Comparison of ENCODE assay signal across 12 cellular contexts in the genomic region with DNA sequence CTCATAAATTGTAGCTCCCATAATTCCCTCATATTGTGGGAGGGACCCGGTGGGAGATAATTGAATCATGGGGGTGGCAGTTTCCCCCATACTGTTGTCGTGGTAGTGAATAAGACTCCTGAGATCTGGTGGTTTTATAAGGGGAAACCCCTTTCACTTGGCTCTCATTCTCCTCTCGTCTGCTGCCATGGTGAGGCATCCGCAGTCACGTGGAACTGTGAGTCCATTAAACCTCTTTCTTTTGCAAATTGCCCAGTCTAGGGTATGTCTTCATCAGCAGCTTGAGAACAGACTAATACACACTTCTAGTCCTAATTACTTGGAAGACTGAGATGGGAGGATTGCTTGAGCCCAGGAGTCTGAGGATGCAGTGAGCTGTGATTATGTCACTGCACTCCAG.
DNase-seq lines count a peak whose midpoint lies in the region; ATAC-seq and TF ChIP-seq lines count a peak whose summit lies in the region.
"Had no signal": no experiment of that assay in that cellular context is flagged by ENCODE, and none has a peak within 500 bp of the region (broad histone marks: within the 10 kb centered on the region; RNA-seq: fewer than 3 reads in every experiment).

No MANE protein-coding gene starts in this region.

- H3K27me3 Mint-ChIP-seq in activated CD4-positive, alpha-beta memory T cell treated with anti-CD3 and anti-CD28 coated beads for 36 hours: peaks cover 3% of the 10 kb centered on the region
- peaks cover 4% of the 10 kb centered on the region for H3K27me3 Mint-ChIP-seq in activated CD4-positive, alpha-beta memory T cell treated with anti-CD3 and anti-CD28 coated beads, Interleukin-2, amount 10 ng/mL, durations not matched to agents 7 days and 5 days

- no peak overlapping the region for H3K4me3 ChIP-seq in fibroblast of pulmonary artery (replicated peaks; ENCODE audit: low read depth, low read length)

- no peak for TF ChIP-seq CTCF in fibroblast of pulmonary artery (IDR thresholded peaks at IDR 0.05; ENCODE audit: low read length, missing control alignments)

- CTCF ChIA-PET in activated CD4-positive, alpha-beta memory T cell treated with anti-CD3 and anti-CD28 coated beads for 36 hours (lab: Charles Lee): no interaction called here
- CTCF ChIA-PET in activated CD4-positive, alpha-beta memory T cell treated with anti-CD3 and anti-CD28 coated beads, Interleukin-2, amount 10 ng/mL, durations not matched to agents 7 days and 5 days (lab: Charles Lee): no interaction called here

- no peaks in the 10 kb centered on the region for H3K36me3 Mint-ChIP-seq in activated CD4-positive, alpha-beta memory T cell treated with anti-CD3 and anti-CD28 coated beads for 36 hours
- H3K36me3 Mint-ChIP-seq in activated CD4-positive, alpha-beta memory T cell treated with anti-CD3 and anti-CD28 coated beads, Interleukin-2, amount 10 ng/mL, durations not matched to agents 7 days and 5 days (ENCODE audit: low read depth): no peaks in the 10 kb centered on the region

- peak; percentile 52 for ATAC-seq in SK-N-SH treated with all-trans-retinoic acid at 6 μM for 48 hours
- ATAC-seq in GM18873 (IDR thresholded peaks at IDR 0.05; ENCODE audit: low FRiP score, unreplicated experiment): no peak
- ATAC-seq in HG02763 (IDR thresholded peaks at IDR 0.05; ENCODE audit: unreplicated experiment): no peak
- ATAC-seq: T-helper 17 cell had no signal

- intact Hi-C loops in activated CD4-positive, alpha-beta memory T cell treated with anti-CD3 and anti-CD28 coated beads for 36 hours (cut with micrococcal nuclease): loop anchor here (2.0 kb wide), 2 partner anchors 24 to 64 kb away; partner anchors contain the start of gene TMX1

- no peak overlapping the region for H3K4me3 Mint-ChIP-seq in activated CD4-positive, alpha-beta memory T cell treated with anti-CD3 and anti-CD28 coated beads for 36 hours
- no peak overlapping the region for H3K4me3 Mint-ChIP-seq in activated CD4-positive, alpha-beta memory T cell treated with anti-CD3 and anti-CD28 coated beads, Interleukin-2, amount 10 ng/mL, durations not matched to agents 7 days and 5 days
- H3K4me3 Mint-ChIP-seq: T-helper 17 cell had no signal

- H3K27ac Mint-ChIP-seq in activated CD4-positive, alpha-beta memory T cell treated with anti-CD3 and anti-CD28 coated beads for 36 hours: no peak overlapping the region
- no peak overlapping the region for H3K27ac Mint-ChIP-seq in activated CD4-positive, alpha-beta memory T cell treated with anti-CD3 and anti-CD28 coated beads, Interleukin-2, amount 10 ng/mL, durations not matched to agents 7 days and 5 days
- H3K27ac Mint-ChIP-seq: T-helper 17 cell had no signal

- peak; percentile 50 for DNase-seq in activated CD4-positive, alpha-beta memory T cell treated with anti-CD3 and anti-CD28 coated beads for 36 hours
- no peak for DNase-seq in activated CD4-positive, alpha-beta memory T cell treated with anti-CD3 and anti-CD28 coated beads, Interleukin-2, amount 10 ng/mL, durations not matched to agents 7 days and 5 days
- DNase-seq in fibroblast of pulmonary artery (ENCODE audit: low read depth): peak; percentile 41
- peak; percentile 32 for DNase-seq in stimulated activated CD8-positive, alpha-beta memory T cell treated with anti-CD3 and anti-CD28 coated beads, Interleukin-4, amount 100 ng/mL, for 48 hours
- DNase-seq in stimulated activated naive CD4-positive, alpha-beta T cell (lab: John Stamatoyannopoulos, UW): no peak
- DNase-seq: activated gamma-delta T cell, erythroblast, left cardiac atrium, T-helper 17 cell had no signal

- H3K9me3 Mint-ChIP-seq in activated CD4-positive, alpha-beta memory T cell treated with anti-CD3 and anti-CD28 coated beads for 36 hours: no peaks in the 10 kb centered on the region
- H3K9me3 Mint-ChIP-seq in activated CD4-positive, alpha-beta memory T cell treated with anti-CD3 and anti-CD28 coated beads, Interleukin-2, amount 10 ng/mL, durations not matched to agents 7 days and 5 days: no peaks in the 10 kb centered on the region

- POLR2A ChIA-PET in activated CD4-positive, alpha-beta memory T cell treated with anti-CD3 and anti-CD28 coated beads for 36 hours (lab: Charles Lee): no interaction called here
- POLR2A ChIA-PET in activated CD4-positive, alpha-beta memory T cell treated with anti-CD3 and anti-CD28 coated beads, Interleukin-2, amount 10 ng/mL, durations not matched to agents 7 days and 5 days (lab: Charles Lee): no interaction called here

- H3K4me1 Mint-ChIP-seq in activated CD4-positive, alpha-beta memory T cell treated with anti-CD3 and anti-CD28 coated beads for 36 hours (ENCODE audit: low read depth): peaks cover 12% of the 10 kb centered on the region
- peaks cover 2% of the 10 kb centered on the region for H3K4me1 Mint-ChIP-seq in activated CD4-positive, alpha-beta memory T cell treated with anti-CD3 and anti-CD28 coated beads, Interleukin-2, amount 10 ng/mL, durations not matched to agents 7 days and 5 days

TF ChIP-seq in SK-N-SH treated with all-trans-retinoic acid at 6 μM for 48 hours, 23 proteins besides CTCF, POLR2A, EP300 and RAD21:
- TF ChIP-seq ESRRG (CRISPR knock-in tag; IDR thresholded peaks at IDR 0.05) (no peak), PPARA (CRISPR knock-in tag; IDR thresholded peaks at IDR 0.05; ENCODE audit: borderline replicate concordance) (no peak), POU6F1 (CRISPR knock-in tag; IDR thresholded peaks at IDR 0.05; ENCODE audit: borderline replicate concordance, low read depth) (no peak), BACH2 (CRISPR knock-in tag; IDR thresholded peaks at IDR 0.05; ENCODE audit: borderline replicate concordance) (no peak), ZFP30 (CRISPR knock-in tag; IDR thresholded peaks at IDR 0.05) (no peak), CSDC2 (CRISPR knock-in tag; IDR thresholded peaks at IDR 0.05) (no peak), ZFP3 (CRISPR knock-in tag; IDR thresholded peaks at IDR 0.05) (no peak), OSR1 (CRISPR knock-in tag; IDR thresholded peaks at IDR 0.05) (no peak)
- TF ChIP-seq, protein P1, sequence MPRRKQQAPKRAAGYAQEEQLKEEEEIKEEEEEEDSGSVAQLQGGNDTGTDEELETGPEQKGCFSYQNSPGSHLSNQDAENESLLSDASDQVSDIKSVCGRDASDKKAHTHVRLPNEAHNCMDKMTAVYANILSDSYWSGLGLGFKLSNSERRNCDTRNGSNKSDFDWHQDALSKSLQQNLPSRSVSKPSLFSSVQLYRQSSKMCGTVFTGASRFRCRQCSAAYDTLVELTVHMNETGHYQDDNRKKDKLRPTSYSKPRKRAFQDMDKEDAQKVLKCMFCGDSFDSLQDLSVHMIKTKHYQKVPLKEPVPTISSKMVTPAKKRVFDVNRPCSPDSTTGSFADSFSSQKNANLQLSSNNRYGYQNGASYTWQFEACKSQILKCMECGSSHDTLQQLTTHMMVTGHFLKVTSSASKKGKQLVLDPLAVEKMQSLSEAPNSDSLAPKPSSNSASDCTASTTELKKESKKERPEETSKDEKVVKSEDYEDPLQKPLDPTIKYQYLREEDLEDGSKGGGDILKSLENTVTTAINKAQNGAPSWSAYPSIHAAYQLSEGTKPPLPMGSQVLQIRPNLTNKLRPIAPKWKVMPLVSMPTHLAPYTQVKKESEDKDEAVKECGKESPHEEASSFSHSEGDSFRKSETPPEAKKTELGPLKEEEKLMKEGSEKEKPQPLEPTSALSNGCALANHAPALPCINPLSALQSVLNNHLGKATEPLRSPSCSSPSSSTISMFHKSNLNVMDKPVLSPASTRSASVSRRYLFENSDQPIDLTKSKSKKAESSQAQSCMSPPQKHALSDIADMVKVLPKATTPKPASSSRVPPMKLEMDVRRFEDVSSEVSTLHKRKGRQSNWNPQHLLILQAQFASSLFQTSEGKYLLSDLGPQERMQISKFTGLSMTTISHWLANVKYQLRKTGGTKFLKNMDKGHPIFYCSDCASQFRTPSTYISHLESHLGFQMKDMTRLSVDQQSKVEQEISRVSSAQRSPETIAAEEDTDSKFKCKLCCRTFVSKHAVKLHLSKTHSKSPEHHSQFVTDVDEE (CRISPR knock-in tag; IDR thresholded peaks at IDR 0.05): no peak

Comparison
In these comparisons a context has a peak if more than half of its experiments do, and no peak if none do; other contexts are left out.
1. DNase-seq: peak in activated CD4-positive, alpha-beta memory T cell treated with anti-CD3 and anti-CD28 coated beads for 36 hours (single experiment), fibroblast of pulmonary artery (single experiment) and stimulated activated CD8-positive, alpha-beta memory T cell treated with anti-CD3 and anti-CD28 coated beads, Interleukin-4, amount 100 ng/mL, for 48 hours (single experiment); none in activated CD4-positive, alpha-beta memory T cell treated with anti-CD3 and anti-CD28 coated beads, Interleukin-2, amount 10 ng/mL, durations not matched to agents 7 days and 5 days (single experiment) and stimulated activated naive CD4-positive, alpha-beta T cell (0 of 6).